1 cellular context compared by ENCODE assay signal in the genomic region with DNA sequence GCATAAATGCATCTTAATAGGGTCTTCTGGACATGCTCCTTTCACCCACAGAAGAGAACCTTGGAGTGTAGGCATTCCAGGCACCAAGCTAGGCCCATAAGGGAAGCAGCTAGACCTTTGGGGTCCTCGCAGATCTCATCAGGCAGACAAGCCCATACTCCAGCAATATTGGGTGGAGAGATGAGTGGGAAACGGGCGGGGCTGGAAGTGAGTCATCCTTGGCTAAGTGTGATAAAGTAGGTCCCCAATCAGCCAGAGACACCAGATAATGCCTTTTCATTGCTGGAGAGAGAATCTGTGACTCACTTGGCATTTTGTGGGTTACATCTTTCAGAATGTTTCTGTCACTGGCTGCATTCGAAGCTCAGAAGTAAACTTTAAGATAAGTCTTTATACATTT.
TF ChIP-seq lines count a peak whose summit lies in the region.

No MANE protein-coding gene starts in this region.

TF ChIP-seq in K562, 482 proteins besides CTCF, POLR2A, EP300 and RAD21 (continued from another document):
- TF ChIP-seq CBFA2T2 (conservative IDR thresholded peaks at IDR 0.05), result peak; percentile 32; the same call in 1 of the 2 replicates
- peak; percentile 91 for TF ChIP-seq JUND (IDR thresholded peaks at IDR 0.05; ENCODE audit: borderline replicate concordance, low read depth, low read length)
- TF ChIP-seq JUND (tag; IDR thresholded peaks at IDR 0.05; ENCODE audit: borderline replicate concordance, low read depth, low read length), result peak; percentile 92; the same call in 2 of the 3 replicates
- TF ChIP-seq, protein P1, sequence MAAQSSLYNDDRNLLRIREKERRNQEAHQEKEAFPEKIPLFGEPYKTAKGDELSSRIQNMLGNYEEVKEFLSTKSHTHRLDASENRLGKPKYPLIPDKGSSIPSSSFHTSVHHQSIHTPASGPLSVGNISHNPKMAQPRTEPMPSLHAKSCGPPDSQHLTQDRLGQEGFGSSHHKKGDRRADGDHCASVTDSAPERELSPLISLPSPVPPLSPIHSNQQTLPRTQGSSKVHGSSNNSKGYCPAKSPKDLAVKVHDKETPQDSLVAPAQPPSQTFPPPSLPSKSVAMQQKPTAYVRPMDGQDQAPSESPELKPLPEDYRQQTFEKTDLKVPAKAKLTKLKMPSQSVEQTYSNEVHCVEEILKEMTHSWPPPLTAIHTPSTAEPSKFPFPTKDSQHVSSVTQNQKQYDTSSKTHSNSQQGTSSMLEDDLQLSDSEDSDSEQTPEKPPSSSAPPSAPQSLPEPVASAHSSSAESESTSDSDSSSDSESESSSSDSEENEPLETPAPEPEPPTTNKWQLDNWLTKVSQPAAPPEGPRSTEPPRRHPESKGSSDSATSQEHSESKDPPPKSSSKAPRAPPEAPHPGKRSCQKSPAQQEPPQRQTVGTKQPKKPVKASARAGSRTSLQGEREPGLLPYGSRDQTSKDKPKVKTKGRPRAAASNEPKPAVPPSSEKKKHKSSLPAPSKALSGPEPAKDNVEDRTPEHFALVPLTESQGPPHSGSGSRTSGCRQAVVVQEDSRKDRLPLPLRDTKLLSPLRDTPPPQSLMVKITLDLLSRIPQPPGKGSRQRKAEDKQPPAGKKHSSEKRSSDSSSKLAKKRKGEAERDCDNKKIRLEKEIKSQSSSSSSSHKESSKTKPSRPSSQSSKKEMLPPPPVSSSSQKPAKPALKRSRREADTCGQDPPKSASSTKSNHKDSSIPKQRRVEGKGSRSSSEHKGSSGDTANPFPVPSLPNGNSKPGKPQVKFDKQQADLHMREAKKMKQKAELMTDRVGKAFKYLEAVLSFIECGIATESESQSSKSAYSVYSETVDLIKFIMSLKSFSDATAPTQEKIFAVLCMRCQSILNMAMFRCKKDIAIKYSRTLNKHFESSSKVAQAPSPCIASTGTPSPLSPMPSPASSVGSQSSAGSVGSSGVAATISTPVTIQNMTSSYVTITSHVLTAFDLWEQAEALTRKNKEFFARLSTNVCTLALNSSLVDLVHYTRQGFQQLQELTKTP (IDR thresholded peaks at IDR 0.05; ENCODE audit: low read depth in 1 of 2, partially characterized antibody in 2 of 2), result no peak
- TF ChIP-seq NFE2 (IDR thresholded peaks at IDR 0.05; ENCODE audit: low read depth), result peak; percentile 34
- TF ChIP-seq JUN (IDR thresholded peaks at IDR 0.05; ENCODE audit: borderline replicate concordance, low read depth, low read length), result 0 out of 2 replicates have a peak, but pooled peaks have one; percentile 22
- no peak for TF ChIP-seq JUN (CRISPR knock-in tag; IDR thresholded peaks at IDR 0.05; ENCODE audit: borderline replicate concordance)
- peak; percentile 28; the same call in 1 of the 2 replicates for TF ChIP-seq ZBTB7A (IDR thresholded peaks at IDR 0.05; ENCODE audit: borderline replicate concordance, control insufficient read depth, low read depth, low read length)
- TF ChIP-seq MEF2A (IDR thresholded peaks at IDR 0.05; ENCODE audit: control insufficient read depth, low read depth, low read length), result no peak
- TF ChIP-seq, protein P2, sequence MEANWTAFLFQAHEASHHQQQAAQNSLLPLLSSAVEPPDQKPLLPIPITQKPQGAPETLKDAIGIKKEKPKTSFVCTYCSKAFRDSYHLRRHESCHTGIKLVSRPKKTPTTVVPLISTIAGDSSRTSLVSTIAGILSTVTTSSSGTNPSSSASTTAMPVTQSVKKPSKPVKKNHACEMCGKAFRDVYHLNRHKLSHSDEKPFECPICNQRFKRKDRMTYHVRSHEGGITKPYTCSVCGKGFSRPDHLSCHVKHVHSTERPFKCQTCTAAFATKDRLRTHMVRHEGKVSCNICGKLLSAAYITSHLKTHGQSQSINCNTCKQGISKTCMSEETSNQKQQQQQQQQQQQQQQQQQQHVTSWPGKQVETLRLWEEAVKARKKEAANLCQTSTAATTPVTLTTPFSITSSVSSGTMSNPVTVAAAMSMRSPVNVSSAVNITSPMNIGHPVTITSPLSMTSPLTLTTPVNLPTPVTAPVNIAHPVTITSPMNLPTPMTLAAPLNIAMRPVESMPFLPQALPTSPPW (CRISPR knock-in tag; IDR thresholded peaks at IDR 0.05), result peak; percentile 78
- TF ChIP-seq JUNB (CRISPR knock-in tag; conservative IDR thresholded peaks at IDR 0.05), result 0 out of 2 replicates have a peak, but pooled peaks have one; percentile 18
- no peak for TF ChIP-seq ZC3H11A (IDR thresholded peaks at IDR 0.05; ENCODE audit: low read depth, low read length)
- peak; percentile 59 for TF ChIP-seq SMARCE1 (IDR thresholded peaks at IDR 0.05)
- TF ChIP-seq SMARCC2 (IDR thresholded peaks at IDR 0.05; ENCODE audit: low read depth), result 0 out of 2 replicates have a peak, but pooled peaks have one; percentile 26
- peak; percentile 54; the same call in 1 of the 2 replicates for TF ChIP-seq SMARCA4 (IDR thresholded peaks at IDR 0.05)
- TF ChIP-seq DPF2 (IDR thresholded peaks at IDR 0.05), result peak; percentile 73
- no peak for TF ChIP-seq CHD4 (IDR thresholded peaks at IDR 0.05; ENCODE audit: insufficient read depth, insufficient replicate concordance, low read depth, low read length, poor library complexity, severe bottlenecking)
TF ChIP-seq in K562: peak in this region for 17.
